1 cellular context compared by ENCODE assay signal in genomic region chr9:113299800-113300292, GRCh38.
TF ChIP-seq lines count a peak whose summit lies in the region.

No MANE protein-coding gene starts in this region.

TF ChIP-seq in K562, 482 proteins besides CTCF, POLR2A, EP300 and RAD21:
- TF ChIP-seq ZNF766 (CRISPR knock-in tag; conservative IDR thresholded peaks at IDR 0.05) (0 out of 2 replicates have a peak, but pooled peaks have one; percentile 28), FOSL1 (tag; conservative IDR thresholded peaks at IDR 0.05) (peak; percentile 64), ATF3 (IDR thresholded peaks at IDR 0.05) (peak; percentile 94), ATF3 (CRISPR knock-in tag; conservative IDR thresholded peaks at IDR 0.05) (peak; percentile 76; the same call in 1 of the 2 replicates), MNT (conservative IDR thresholded peaks at IDR 0.05) (peak in 1 of 2 experiments; percentile 48; a peak in 1 of 4 replicates), SPI1 (IDR thresholded peaks at IDR 0.05; ENCODE audit: borderline replicate concordance, low read depth, low read length) (peak; percentile 68; the same call in 1 of the 2 replicates), NCOA6 (IDR thresholded peaks at IDR 0.05) (no peak), SMARCE1 (IDR thresholded peaks at IDR 0.05) (peak; percentile 59; the same call in 1 of the 2 replicates), ATF1 (CRISPR knock-in tag; IDR thresholded peaks at IDR 0.05) (no peak), ATF1 (tag; IDR thresholded peaks at IDR 0.05) (peak; percentile 35; the same call in 1 of the 2 replicates), DPF2 (IDR thresholded peaks at IDR 0.05) (0 out of 2 replicates have a peak, but pooled peaks have one; percentile 41), L3MBTL2 (IDR thresholded peaks at IDR 0.05) (0 out of 2 replicates have a peak, but pooled peaks have one; percentile 13), CEBPG (CRISPR knock-in tag; IDR thresholded peaks at IDR 0.05) (no peak), CEBPG (tag; conservative IDR thresholded peaks at IDR 0.05 in 1 of 2, IDR thresholded peaks at IDR 0.05 in 1 of 2) (0 out of 4 replicates have a peak, but pooled peaks of 1 of the 2 experiments have one; percentile 20), JUN (IDR thresholded peaks at IDR 0.05; ENCODE audit: borderline replicate concordance, low read depth, low read length) (peak; percentile 62; the same call in 1 of the 2 replicates), JUN (CRISPR knock-in tag; IDR thresholded peaks at IDR 0.05; ENCODE audit: borderline replicate concordance) (no peak), ATF7 (IDR thresholded peaks at IDR 0.05) (peak; percentile 97), BHLHE40 (IDR thresholded peaks at IDR 0.05; ENCODE audit: low read length) (peak; percentile 41; the same call in 1 of the 2 replicates), ID3 (CRISPR knock-in tag; IDR thresholded peaks at IDR 0.05) (no peak), ID3 (tag; IDR thresholded peaks at IDR 0.05) (no peak), DNMT1 (IDR thresholded peaks at IDR 0.05) (no peak), ELF1 (tag; IDR thresholded peaks at IDR 0.05) (peak; percentile 83), ZNF449 (CRISPR knock-in tag; IDR thresholded peaks at IDR 0.05) (peak; percentile 86; the same call in 1 of the 2 replicates), NFIC (IDR thresholded peaks at IDR 0.05) (peak; percentile 94), JUND (IDR thresholded peaks at IDR 0.05; ENCODE audit: borderline replicate concordance, low read depth, low read length) (peak; percentile 71), JUND (tag; IDR thresholded peaks at IDR 0.05; ENCODE audit: borderline replicate concordance, low read depth, low read length) (peak; percentile 84; the same call in 1 of the 3 replicates), CTBP1 (IDR thresholded peaks at IDR 0.05; ENCODE audit: borderline replicate concordance) (peak; percentile 62; the same call in 1 of the 2 replicates), SMARCA4 (IDR thresholded peaks at IDR 0.05) (peak; percentile 57; the same call in 1 of the 2 replicates), ARID1B (IDR thresholded peaks at IDR 0.05) (peak; percentile 45; the same call in 1 of the 2 replicates), DLX4 (CRISPR knock-in tag; IDR thresholded peaks at IDR 0.05) (no peak), EHMT2 (IDR thresholded peaks at IDR 0.05) (0 out of 2 replicates have a peak, but pooled peaks have one; percentile 41), TOE1 (IDR thresholded peaks at IDR 0.05; ENCODE audit: borderline replicate concordance) (peak; percentile 27; the same call in 1 of the 2 replicates), TOE1 (CRISPR knock-in tag; IDR thresholded peaks at IDR 0.05; ENCODE audit: borderline replicate concordance, low read depth) (no peak), POLR3A (IDR thresholded peaks at IDR 0.05; ENCODE audit: borderline replicate concordance, extremely low read depth, insufficient read depth, insufficient read length) (no peak)
- TF ChIP-seq, protein P1, sequence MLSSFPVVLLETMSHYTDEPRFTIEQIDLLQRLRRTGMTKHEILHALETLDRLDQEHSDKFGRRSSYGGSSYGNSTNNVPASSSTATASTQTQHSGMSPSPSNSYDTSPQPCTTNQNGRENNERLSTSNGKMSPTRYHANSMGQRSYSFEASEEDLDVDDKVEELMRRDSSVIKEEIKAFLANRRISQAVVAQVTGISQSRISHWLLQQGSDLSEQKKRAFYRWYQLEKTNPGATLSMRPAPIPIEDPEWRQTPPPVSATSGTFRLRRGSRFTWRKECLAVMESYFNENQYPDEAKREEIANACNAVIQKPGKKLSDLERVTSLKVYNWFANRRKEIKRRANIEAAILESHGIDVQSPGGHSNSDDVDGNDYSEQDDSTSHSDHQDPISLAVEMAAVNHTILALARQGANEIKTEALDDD (IDR thresholded peaks at IDR 0.05), result peak; percentile 95
- TF ChIP-seq, protein P2, sequence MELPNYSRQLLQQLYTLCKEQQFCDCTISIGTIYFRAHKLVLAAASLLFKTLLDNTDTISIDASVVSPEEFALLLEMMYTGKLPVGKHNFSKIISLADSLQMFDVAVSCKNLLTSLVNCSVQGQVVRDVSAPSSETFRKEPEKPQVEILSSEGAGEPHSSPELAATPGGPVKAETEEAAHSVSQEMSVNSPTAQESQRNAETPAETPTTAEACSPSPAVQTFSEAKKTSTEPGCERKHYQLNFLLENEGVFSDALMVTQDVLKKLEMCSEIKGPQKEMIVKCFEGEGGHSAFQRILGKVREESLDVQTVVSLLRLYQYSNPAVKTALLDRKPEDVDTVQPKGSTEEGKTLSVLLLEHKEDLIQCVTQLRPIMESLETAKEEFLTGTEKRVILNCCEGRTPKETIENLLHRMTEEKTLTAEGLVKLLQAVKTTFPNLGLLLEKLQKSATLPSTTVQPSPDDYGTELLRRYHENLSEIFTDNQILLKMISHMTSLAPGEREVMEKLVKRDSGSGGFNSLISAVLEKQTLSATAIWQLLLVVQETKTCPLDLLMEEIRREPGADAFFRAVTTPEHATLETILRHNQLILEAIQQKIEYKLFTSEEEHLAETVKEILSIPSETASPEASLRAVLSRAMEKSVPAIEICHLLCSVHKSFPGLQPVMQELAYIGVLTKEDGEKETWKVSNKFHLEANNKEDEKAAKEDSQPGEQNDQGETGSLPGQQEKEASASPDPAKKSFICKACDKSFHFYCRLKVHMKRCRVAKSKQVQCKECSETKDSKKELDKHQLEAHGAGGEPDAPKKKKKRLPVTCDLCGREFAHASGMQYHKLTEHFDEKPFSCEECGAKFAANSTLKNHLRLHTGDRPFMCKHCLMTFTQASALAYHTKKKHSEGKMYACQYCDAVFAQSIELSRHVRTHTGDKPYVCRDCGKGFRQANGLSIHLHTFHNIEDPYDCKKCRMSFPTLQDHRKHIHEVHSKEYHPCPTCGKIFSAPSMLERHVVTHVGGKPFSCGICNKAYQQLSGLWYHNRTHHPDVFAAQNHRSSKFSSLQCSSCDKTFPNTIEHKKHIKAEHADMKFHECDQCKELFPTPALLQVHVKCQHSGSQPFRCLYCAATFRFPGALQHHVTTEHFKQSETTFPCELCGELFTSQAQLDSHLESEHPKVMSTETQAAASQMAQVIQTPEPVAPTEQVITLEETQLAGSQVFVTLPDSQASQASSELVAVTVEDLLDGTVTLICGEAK (IDR thresholded peaks at IDR 0.05), result no peak
- TF ChIP-seq, protein P2 (CRISPR knock-in tag; IDR thresholded peaks at IDR 0.05), result no peak
